ENCODE assay signal across 2 cellular contexts in genomic region chr17:39634384-39634871, GRCh38.
TF ChIP-seq lines count a peak whose summit lies in the region.

No MANE protein-coding gene starts in this region.

TF ChIP-seq in HEK293, 187 proteins besides CTCF, POLR2A, EP300 and RAD21:
- no peak for TF ChIP-seq ZNF394 (tag by site-specific recombination; IDR thresholded peaks at IDR 0.05; ENCODE audit: borderline replicate concordance)
- TF ChIP-seq EGR2 (tag by site-specific recombination; IDR thresholded peaks at IDR 0.05; ENCODE audit: low read depth) = no peak
- 0 out of 2 replicates have a peak, but pooled peaks have one; percentile 33 for TF ChIP-seq PRDM10 (tag by site-specific recombination; IDR thresholded peaks at IDR 0.05)
- peak; percentile 52 for TF ChIP-seq GLIS2 (tag by site-specific recombination; IDR thresholded peaks at IDR 0.05)
- no peak for TF ChIP-seq ZNF645 (tag by site-specific recombination; IDR thresholded peaks at IDR 0.05)
- TF ChIP-seq ZNF654 (tag by site-specific recombination; IDR thresholded peaks at IDR 0.05; ENCODE audit: low read depth) = peak; percentile 40; the same call in 1 of the 2 replicates
- TF ChIP-seq PRDM4 (tag by site-specific recombination; IDR thresholded peaks at IDR 0.05) = peak; percentile 67; the same call in 1 of the 2 replicates
- peak; percentile 43; the same call in 1 of the 2 replicates for TF ChIP-seq PATZ1 (tag by site-specific recombination; IDR thresholded peaks at IDR 0.05)
- TF ChIP-seq ZNF366 (tag by site-specific recombination; conservative IDR thresholded peaks at IDR 0.05) = 0 out of 2 replicates have a peak, but pooled peaks have one; percentile 23

TF ChIP-seq in endothelial cell of umbilical vein, 7 proteins besides CTCF, POLR2A, EP300 and RAD21:
- TF ChIP-seq MYC (IDR thresholded peaks at IDR 0.05; ENCODE audit: low read depth, low read length) (no peak), FOS (IDR thresholded peaks at IDR 0.05; ENCODE audit: borderline replicate concordance, insufficient read depth, low read length) (no peak), JUN (IDR thresholded peaks at IDR 0.05; ENCODE audit: borderline replicate concordance, insufficient read depth, insufficient read length, low read depth) (no peak), MAX (IDR thresholded peaks at IDR 0.05; ENCODE audit: insufficient read depth, insufficient read length) (no peak), GATA2 (IDR thresholded peaks at IDR 0.05; ENCODE audit: insufficient read depth, insufficient read length, low read depth, low read length) (no peak)
